In the genomic region with DNA sequence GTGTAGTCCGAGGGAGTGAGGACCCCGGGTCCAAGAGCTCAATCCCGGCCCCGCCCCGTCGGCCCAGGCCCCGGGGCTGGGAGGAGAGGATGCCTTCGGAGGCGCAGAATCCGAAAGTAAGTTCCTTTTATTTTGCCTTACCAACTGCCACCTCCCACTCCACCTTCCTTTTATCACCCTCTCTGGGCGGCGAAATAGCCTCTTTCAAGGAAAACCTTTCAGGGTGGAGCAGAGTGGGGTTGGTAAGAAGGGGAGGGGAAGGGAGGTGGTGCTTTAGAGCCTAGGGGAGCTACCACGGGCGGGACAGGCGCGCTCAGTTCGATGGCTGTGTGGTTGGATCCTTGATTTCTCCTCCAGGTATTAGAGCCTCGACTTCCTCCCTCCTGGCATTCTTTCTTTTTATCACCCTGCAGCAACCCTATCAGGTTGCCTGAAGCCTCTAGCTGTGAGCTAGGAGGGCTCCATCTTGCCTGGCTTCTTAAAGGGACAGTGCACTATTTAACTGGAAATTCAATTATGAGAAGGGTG, we compare ENCODE assay signal across 8 cellular contexts.
DNase-seq lines count a peak whose midpoint lies in the region; ATAC-seq, FAIRE-seq and TF ChIP-seq lines count a peak whose summit lies in the region.

No MANE protein-coding gene starts in this region.

- DNase-seq in A549 (ENCODE audit: low read depth in 1 of 2, low spot score in 1 of 2) (peak; percentile 12 to 20), GM13976 (ENCODE audit: low spot score) (peak; percentile 17), SK-MEL-5 (ENCODE audit: low read depth, low spot score) (peak; percentile 13), lung microvascular endothelial cell (ENCODE audit: low read depth in 2 of 2) (peak; percentile 8 to 9), testis (peak; percentile 44), T1000 (lab: John Stamatoyannopoulos, UW) (no peak)

- ATAC-seq in A549 (peak; percentile 85 to 90; a peak in 5 of 6 replicates), HG03025 (IDR thresholded peaks at IDR 0.05; ENCODE audit: low FRiP score, unreplicated experiment) (peak; percentile 42)

- intact Hi-C loops in testis (cut with DNase I; ENCODE audit: low total_unique reads), result no loop called here

- H3K4me3 ChIP-seq in A549 (peak overlapping the region; percentile 71), ectodermal cell (ENCODE audit: insufficient read depth, low read depth, low read length) (peak overlapping the region; percentile 45), testis (peak overlapping the region; percentile 59 to 73)

- CTCF ChIA-PET in A549 (lab: Yijun Ruan, JAX), result interaction anchor here (0.7 to 1.2 kb wide), 2 partner anchors 8 to 27 kb away, joined by 3 read pairs; no protein-coding TSS in a partner anchor

- POLR2A ChIA-PET in A549 (lab: Yijun Ruan, JAX), result no interaction called here

- in situ Hi-C loops in GM13976 (cut with MboI; ENCODE audit: low sequenced_read_pairs, unreplicated experiment) (loop anchor here (25.0 kb wide), 1 partner anchor 329 kb away; a partner anchor contains a TSS), SK-MEL-5 (cut with HindIII; ENCODE audit: low pct_unique_long_range_greater_than_20kb, low sequenced_read_pairs) (no loop called here)

- H3K27me3 ChIP-seq in ectodermal cell (ENCODE audit: control insufficient read depth, insufficient read depth, low read length, poor library complexity, severe bottlenecking) (no peaks in the 10 kb centered on the region), testis (no peaks in the 10 kb centered on the region)

- no peaks in the 10 kb centered on the region for H3K9me3 ChIP-seq in A549
- no peaks in the 10 kb centered on the region for H3K9me3 ChIP-seq in ectodermal cell (ENCODE audit: control insufficient read depth, low read length)
- H3K9me3 ChIP-seq in testis, result no peaks in the 10 kb centered on the region

- TF ChIP-seq CTCF in A549 (IDR thresholded peaks at IDR 0.05) (no peak), GM13976 (IDR thresholded peaks at IDR 0.05; ENCODE audit: borderline replicate concordance, control extremely low read depth, extremely low read depth, insufficient read depth, missing control alignments) (no peak), testis (IDR thresholded peaks at IDR 0.05) (no peak)

- FAIRE-seq in A549 (lab: Jason Lieb, UNC), result no peak

- H3K4me1 ChIP-seq in A549 (no peaks in the 10 kb centered on the region), ectodermal cell (ENCODE audit: control insufficient read depth, insufficient read depth, low read length) (peaks cover 7% of the 10 kb centered on the region), testis (no peaks in the 10 kb centered on the region)

- no peak for TF ChIP-seq RAD21 in A549 (conservative IDR thresholded peaks at IDR 0.05 in 1 of 2, IDR thresholded peaks at IDR 0.05 in 1 of 2)

- TF ChIP-seq POLR2A in A549 (IDR thresholded peaks at IDR 0.05; ENCODE audit: low read length) (no peak), testis (IDR thresholded peaks at IDR 0.05) (no peak)

- H3K36me3 ChIP-seq in ectodermal cell (ENCODE audit: control insufficient read depth, insufficient read depth, low read length), result no peaks in the 10 kb centered on the region
- no peaks in the 10 kb centered on the region for H3K36me3 ChIP-seq in testis (ENCODE audit: low read depth, missing control alignments)

- no peak for TF ChIP-seq EP300 in A549 (IDR thresholded peaks at IDR 0.05)

- H3K4me2 ChIP-seq in A549, result peak overlapping the region; percentile 86

- H3K27ac ChIP-seq in A549, result peak overlapping the region; percentile 71 to 81
- H3K27ac ChIP-seq in ectodermal cell (ENCODE audit: insufficient read depth, low read depth, low read length, poor library complexity, severe bottlenecking), result no peak overlapping the region
- H3K27ac ChIP-seq in testis, result peak overlapping the region; percentile 45 to 55

- WGBS in A549 (ENCODE audit: missing lambda C conversion rate), result under 1% methylated on average over 18 of the region's 18 CpGs
- WGBS in ectodermal cell, 2 experiments, result 9 to 17% methylated on average over 13 to 18 of the region's 18 CpGs
- WGBS in testis, 2 donors, result 0 to 3% methylated on average over 17 to 18 of the region's 18 CpGs

TF ChIP-seq in A549, 52 proteins besides CTCF, POLR2A, EP300 and RAD21:
- TF ChIP-seq, protein P1, sequence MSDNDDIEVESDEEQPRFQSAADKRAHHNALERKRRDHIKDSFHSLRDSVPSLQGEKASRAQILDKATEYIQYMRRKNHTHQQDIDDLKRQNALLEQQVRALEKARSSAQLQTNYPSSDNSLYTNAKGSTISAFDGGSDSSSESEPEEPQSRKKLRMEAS (IDR thresholded peaks at IDR 0.05), result peak; percentile 27; the same call in 1 of the 2 replicates
- TF ChIP-seq JUN (IDR thresholded peaks at IDR 0.05), result no peak
